Comparison of ENCODE assay signal across 23 cellular contexts in genomic region chr21:46041183-46041582, GRCh38. TPM values are rescaled to one million over a fixed set of nuclear protein-coding genes. Genes with fewer than 3 reads are reported as not detected.
DNase-seq lines count a peak whose midpoint lies in the region; ATAC-seq and TF ChIP-seq lines count a peak whose summit lies in the region.
"Had no signal": no experiment of that assay in that cellular context is flagged by ENCODE, and none has a peak within 500 bp of the region (broad histone marks: within the 10 kb centered on the region; RNA-seq: fewer than 3 reads in every experiment).

No MANE protein-coding gene starts in this region.

- no peak overlapping the region for H3K14ac ChIP-seq in mesenchymal stem cell (ENCODE audit: low read length in 2 of 2)

- H3K4me3 ChIP-seq in H7 (ENCODE audit: insufficient read depth, low read depth, low read length) (no peak overlapping the region), mesenchymal stem cell (ENCODE audit: insufficient read depth in 1 of 2, low read depth in 1 of 2, low read length in 2 of 2) (no peak overlapping the region)
- H3K4me3 ChIP-seq: SJSA1 had no signal

- H3K4me3 Mint-ChIP-seq in WTC11 = no peak overlapping the region
- H3K4me3 Mint-ChIP-seq in osteocyte (ENCODE audit: unreplicated experiment) = no peak overlapping the region
- H3K4me3 Mint-ChIP-seq: CD8-positive, alpha-beta memory T cell; IgD-negative memory B cell had no signal

- H2BK5ac ChIP-seq in mesenchymal stem cell (ENCODE audit: low read depth, low read length, poor library complexity, severe bottlenecking) = no peak overlapping the region

- H3K36me3 ChIP-seq in H7 (replicated peaks; ENCODE audit: control insufficient read depth, insufficient read depth, low read length) = no peaks in the 10 kb centered on the region
- H3K36me3 ChIP-seq in mesenchymal stem cell (ENCODE audit: control insufficient read depth in 1 of 2, insufficient read depth in 2 of 2, low read depth in 1 of 2, low read length in 2 of 2) = no peaks in the 10 kb centered on the region
- H3K36me3 ChIP-seq: SJSA1 had no signal

- H3K18ac ChIP-seq in mesenchymal stem cell (ENCODE audit: low read depth in 1 of 2, low read length in 2 of 2) = peak overlapping the region in 1 of 2 experiments; percentile 55

- ATAC-seq in WTC11 (no peak), GM21526 (IDR thresholded peaks at IDR 0.05; ENCODE audit: low FRiP score, unreplicated experiment) (no peak)

- POLR2A ChIA-PET in WTC11 (lab: Charles Lee) = no interaction called here

- H3K23ac ChIP-seq in mesenchymal stem cell (ENCODE audit: low read length in 2 of 2) = no peak overlapping the region

- peak; percentile 27 for DNase-seq in H7
- DNase-seq in WTC11 (ENCODE audit: low spot score) = no peak
- no peak for DNase-seq in mesenchymal stem cell
- DNase-seq in osteocyte (ENCODE audit: extremely low spot score, unreplicated experiment) = peak; percentile 76
- DNase-seq in ACHN = no peak
- no peak for DNase-seq in DMS 273 treated with DMSO at 0.1 percent for 48 hours (lab: John Stamatoyannopoulos, UW)
- no peak for DNase-seq in NCI-H2029 treated with DMSO at 0.1 percent for 48 hours (lab: John Stamatoyannopoulos, UW)
- DNase-seq: Calu3, DMS53, GDM1, H9, Karpas-422, MV-4-11, NCI-H1105 treated with DMSO at 0.1 percent for 48 hours, NCI-H2081 treated with DMSO at 0.1 percent for 48 hours, NCI-H446, NCI-H526, OCI-M1 had no signal

- no peak for TF ChIP-seq CTCF in WTC11 (IDR thresholded peaks at IDR 0.05)
- no peak for TF ChIP-seq CTCF in osteocyte (IDR thresholded peaks at IDR 0.05)

- peak overlapping the region; percentile 74 for H2AK5ac ChIP-seq in mesenchymal stem cell (ENCODE audit: low read length, severe bottlenecking)

- H3K4me1 Mint-ChIP-seq in WTC11 = peaks cover 15% of the 10 kb centered on the region
- H3K4me1 Mint-ChIP-seq in osteocyte (ENCODE audit: unreplicated experiment) = peaks cover 50% of the 10 kb centered on the region
- H3K4me1 Mint-ChIP-seq: CD8-positive, alpha-beta memory T cell; IgD-negative memory B cell had no signal

- H2AFZ ChIP-seq in mesenchymal stem cell (ENCODE audit: low read depth, low read length) = no peak overlapping the region

- peaks cover 19% of the 10 kb centered on the region for H3K4me1 ChIP-seq in mesenchymal stem cell (ENCODE audit: control insufficient read depth, insufficient read depth, low read depth, low read length)

- H3K4me2 ChIP-seq in mesenchymal stem cell (ENCODE audit: low read length, poor library complexity, severe bottlenecking) = no peak overlapping the region

- 0 out of 2 replicates have a peak overlapping the region, but pooled peaks have one; percentile 45 for H3K27ac Mint-ChIP-seq in WTC11
- H3K27ac Mint-ChIP-seq in osteocyte (ENCODE audit: unreplicated experiment) = no peak overlapping the region
- H3K27ac Mint-ChIP-seq: CD8-positive, alpha-beta memory T cell; IgD-negative memory B cell had no signal

- H2BK12ac ChIP-seq in mesenchymal stem cell (ENCODE audit: low read length in 2 of 2) = peak overlapping the region; percentile 93 to 94

- H3K27ac ChIP-seq in mesenchymal stem cell (ENCODE audit: low read length, poor library complexity, severe bottlenecking) = no peak overlapping the region
- H3K27ac ChIP-seq: C4-2B, SJSA1 had no signal

- in situ Hi-C loops in ACHN (cut with HindIII; ENCODE audit: low pct_ligation_motif_present, low pct_unique_long_range_greater_than_20kb, low sequenced_read_pairs) = no loop called here

- H4K8ac ChIP-seq in mesenchymal stem cell (ENCODE audit: low read length) = no peak overlapping the region

- H3K4ac ChIP-seq in mesenchymal stem cell (ENCODE audit: low read depth in 1 of 2, low read length in 2 of 2) = no peak overlapping the region

- H3K9ac ChIP-seq in mesenchymal stem cell (ENCODE audit: low read length) = no peak overlapping the region

- H3K36me3 Mint-ChIP-seq in WTC11 (no peaks in the 10 kb centered on the region), osteocyte (ENCODE audit: unreplicated experiment) (no peaks in the 10 kb centered on the region)
- H3K36me3 Mint-ChIP-seq: CD8-positive, alpha-beta memory T cell; IgD-negative memory B cell had no signal

- peaks cover 3% of the 10 kb centered on the region; the same call in 1 of the 2 replicates for H3K9me3 Mint-ChIP-seq in WTC11
- H3K9me3 Mint-ChIP-seq in osteocyte (ENCODE audit: unreplicated experiment) = no peaks in the 10 kb centered on the region
- H3K9me3 Mint-ChIP-seq: H9 had no signal

- no peak overlapping the region for H2BK120ac ChIP-seq in mesenchymal stem cell (ENCODE audit: low read depth, low read length)

- H3K27me3 Mint-ChIP-seq in WTC11 (ENCODE audit: low read depth) = no peaks in the 10 kb centered on the region; the same call in 1 of the 2 replicates
- H3K27me3 Mint-ChIP-seq in osteocyte (ENCODE audit: unreplicated experiment) = no peaks in the 10 kb centered on the region
- H3K27me3 Mint-ChIP-seq: IgD-negative memory B cell had no signal

- CTCF ChIA-PET in WTC11 (lab: Charles Lee) = no interaction called here

- H4K91ac ChIP-seq in mesenchymal stem cell (ENCODE audit: low read length) = peak overlapping the region; percentile 62

- 83% methylated on average over 10 of the region's 10 CpGs for WGBS in mesenchymal stem cell

- H3K27me3 ChIP-seq in H7 (ENCODE audit: control insufficient read depth, insufficient read depth, low read length) (no peaks in the 10 kb centered on the region), mesenchymal stem cell (ENCODE audit: control insufficient read depth in 1 of 2, insufficient read depth in 1 of 2, low read length in 2 of 2) (no peaks in the 10 kb centered on the region)
- H3K27me3 ChIP-seq: SJSA1 had no signal

- no peaks in the 10 kb centered on the region for H3K79me1 ChIP-seq in mesenchymal stem cell (replicated peaks; ENCODE audit: low read length, poor library complexity, severe bottlenecking)

- no peaks in the 10 kb centered on the region for H3K9me3 ChIP-seq in mesenchymal stem cell (ENCODE audit: control insufficient read depth, low read length)
- H3K9me3 ChIP-seq: SJSA1 had no signal

- H2BK15ac ChIP-seq in mesenchymal stem cell (ENCODE audit: low read depth, poor library complexity, severe bottlenecking) = no peak overlapping the region

TF ChIP-seq in WTC11, 78 proteins besides CTCF, POLR2A, EP300 and RAD21:
- TF ChIP-seq ZNF263 (CRISPR knock-in tag; IDR thresholded peaks at IDR 0.05; ENCODE audit: low read depth) (no peak), RELA (CRISPR knock-in tag; IDR thresholded peaks at IDR 0.05; ENCODE audit: borderline replicate concordance) (no peak), ARID4B (CRISPR knock-in tag; IDR thresholded peaks at IDR 0.05; ENCODE audit: borderline replicate concordance) (no peak)

RNA-seq across cellular contexts. Expression of gene COL6A2, which starts 56.7 kb away (rescaled TPM):
- total RNA-seq in H7 (2014; rRNA removed; shearing (Covaris generic)) = 127 and 143 TPM in 2 replicates
- total RNA-seq in WTC11 (2021) (111 to 138 TPM (median 138 TPM) in 3 replicates), osteocyte (1,821 and 1,951 TPM in 2 replicates)
- 1,409 TPM for polyA plus RNA-seq in mesenchymal stem cell (2013, experiment 1 of 2)
- polyA plus RNA-seq in mesenchymal stem cell (2013, experiment 2 of 2) = 1,389 TPM

RNA-seq across cellular contexts. Expression of gene COL6A1, which starts 59.6 kb away (rescaled TPM):
- 243 and 283 TPM in 2 replicates for total RNA-seq in H7 (2014; rRNA removed; shearing (Covaris generic))
- total RNA-seq in WTC11 (2021) (221 to 245 TPM (median 240 TPM) in 3 replicates), osteocyte (1,503 and 1,582 TPM in 2 replicates)
- 2,201 TPM for polyA plus RNA-seq in mesenchymal stem cell (2013, experiment 1 of 2)
- polyA plus RNA-seq in mesenchymal stem cell (2013, experiment 2 of 2) = 2,173 TPM
- polyA plus RNA-seq: IgD-negative memory B cell had no signal

Comparison
In these comparisons a context has a peak if more than half of its experiments do, and no peak if none do; other contexts are left out.
1. DNase-seq: peak in H7 (single experiment) and osteocyte (single experiment); none in WTC11 (single experiment), mesenchymal stem cell (single experiment), ACHN (single experiment), DMS 273 treated with DMSO at 0.1 percent for 48 hours (single experiment) and NCI-H2029 treated with DMSO at 0.1 percent for 48 hours (single experiment).
2. RNA of gene COL6A2, which starts 56.7 kb away (total RNA-seq): 1,821 to 1,951 TPM in osteocyte; 127 to 143 TPM in H7 and 111 to 138 TPM in WTC11; every median in the first group is over 10 times any median in the second.